1 cellular context compared by ENCODE assay signal in genomic region chr2:172431428-172431827, GRCh38.
TF ChIP-seq lines count a peak whose summit lies in the region.

No MANE protein-coding gene starts in this region.

TF ChIP-seq in HepG2, 621 proteins besides CTCF, POLR2A, EP300 and RAD21 (continued from another document and continues in another):
- TF ChIP-seq HNF1B (CRISPR knock-in tag; IDR thresholded peaks at IDR 0.05) (no peak), XRCC5 (optimal IDR thresholded peaks at IDR 0.05; ENCODE audit: low read length) (no peak), ZBED4 (CRISPR knock-in tag; IDR thresholded peaks at IDR 0.05; ENCODE audit: borderline replicate concordance) (0 out of 2 replicates have a peak, but pooled peaks have one; percentile 13), ZNF383 (CRISPR knock-in tag; IDR thresholded peaks at IDR 0.05; ENCODE audit: borderline replicate concordance) (no peak), ARID3A (IDR thresholded peaks at IDR 0.05; ENCODE audit: low read depth, low read length) (peak; percentile 15; the same call in 1 of the 2 replicates), THAP11 (CRISPR knock-in tag; IDR thresholded peaks at IDR 0.05) (no peak), RERE (CRISPR knock-in tag; IDR thresholded peaks at IDR 0.05; ENCODE audit: low read depth) (no peak), U2AF2 (IDR thresholded peaks at IDR 0.05; ENCODE audit: low read depth, low read length) (no peak), ZNF530 (CRISPR knock-in tag; IDR thresholded peaks at IDR 0.05; ENCODE audit: low read depth) (no peak), SMYD3 (CRISPR knock-in tag; IDR thresholded peaks at IDR 0.05) (no peak), HNF4A (CRISPR knock-in tag; IDR thresholded peaks at IDR 0.05) (peak; percentile 33; the same call in 1 of the 2 replicates), SMARCE1 (IDR thresholded peaks at IDR 0.05; ENCODE audit: borderline replicate concordance) (no peak), ZNF567 (CRISPR knock-in tag; IDR thresholded peaks at IDR 0.05; ENCODE audit: borderline replicate concordance) (no peak), ZBTB4 (CRISPR knock-in tag; IDR thresholded peaks at IDR 0.05; ENCODE audit: borderline replicate concordance) (no peak), FOXA1 (IDR thresholded peaks at IDR 0.05) (no peak), FOXA1 (CRISPR knock-in tag; IDR thresholded peaks at IDR 0.05) (peak; percentile 31; the same call in 1 of the 2 replicates), SIN3B (IDR thresholded peaks at IDR 0.05; ENCODE audit: low read length) (no peak)
- TF ChIP-seq, protein P1, sequence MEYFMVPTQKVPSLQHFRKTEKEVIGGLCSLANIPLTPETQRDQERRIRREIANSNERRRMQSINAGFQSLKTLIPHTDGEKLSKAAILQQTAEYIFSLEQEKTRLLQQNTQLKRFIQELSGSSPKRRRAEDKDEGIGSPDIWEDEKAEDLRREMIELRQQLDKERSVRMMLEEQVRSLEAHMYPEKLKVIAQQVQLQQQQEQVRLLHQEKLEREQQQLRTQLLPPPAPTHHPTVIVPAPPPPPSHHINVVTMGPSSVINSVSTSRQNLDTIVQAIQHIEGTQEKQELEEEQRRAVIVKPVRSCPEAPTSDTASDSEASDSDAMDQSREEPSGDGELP (IDR thresholded peaks at IDR 0.05; ENCODE audit: borderline replicate concordance, low read depth) = 0 out of 2 replicates have a peak, but pooled peaks have one; percentile 25
- TF ChIP-seq, protein P2, sequence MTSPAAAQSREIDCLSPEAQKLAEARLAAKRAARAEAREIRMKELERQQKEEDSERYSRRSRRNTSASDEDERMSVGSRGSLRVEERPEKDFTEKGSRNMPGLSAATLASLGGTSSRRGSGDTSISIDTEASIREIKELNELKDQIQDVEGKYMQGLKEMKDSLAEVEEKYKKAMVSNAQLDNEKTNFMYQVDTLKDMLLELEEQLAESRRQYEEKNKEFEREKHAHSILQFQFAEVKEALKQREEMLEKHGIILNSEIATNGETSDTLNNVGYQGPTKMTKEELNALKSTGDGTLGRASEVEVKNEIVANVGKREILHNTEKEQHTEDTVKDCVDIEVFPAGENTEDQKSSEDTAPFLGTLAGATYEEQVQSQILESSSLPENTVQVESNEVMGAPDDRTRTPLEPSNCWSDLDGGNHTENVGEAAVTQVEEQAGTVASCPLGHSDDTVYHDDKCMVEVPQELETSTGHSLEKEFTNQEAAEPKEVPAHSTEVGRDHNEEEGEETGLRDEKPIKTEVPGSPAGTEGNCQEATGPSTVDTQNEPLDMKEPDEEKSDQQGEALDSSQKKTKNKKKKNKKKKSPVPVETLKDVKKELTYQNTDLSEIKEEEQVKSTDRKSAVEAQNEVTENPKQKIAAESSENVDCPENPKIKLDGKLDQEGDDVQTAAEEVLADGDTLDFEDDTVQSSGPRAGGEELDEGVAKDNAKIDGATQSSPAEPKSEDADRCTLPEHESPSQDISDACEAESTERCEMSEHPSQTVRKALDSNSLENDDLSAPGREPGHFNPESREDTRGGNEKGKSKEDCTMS (CRISPR knock-in tag; conservative IDR thresholded peaks at IDR 0.05) = no peak
- TF ChIP-seq, protein P3, sequence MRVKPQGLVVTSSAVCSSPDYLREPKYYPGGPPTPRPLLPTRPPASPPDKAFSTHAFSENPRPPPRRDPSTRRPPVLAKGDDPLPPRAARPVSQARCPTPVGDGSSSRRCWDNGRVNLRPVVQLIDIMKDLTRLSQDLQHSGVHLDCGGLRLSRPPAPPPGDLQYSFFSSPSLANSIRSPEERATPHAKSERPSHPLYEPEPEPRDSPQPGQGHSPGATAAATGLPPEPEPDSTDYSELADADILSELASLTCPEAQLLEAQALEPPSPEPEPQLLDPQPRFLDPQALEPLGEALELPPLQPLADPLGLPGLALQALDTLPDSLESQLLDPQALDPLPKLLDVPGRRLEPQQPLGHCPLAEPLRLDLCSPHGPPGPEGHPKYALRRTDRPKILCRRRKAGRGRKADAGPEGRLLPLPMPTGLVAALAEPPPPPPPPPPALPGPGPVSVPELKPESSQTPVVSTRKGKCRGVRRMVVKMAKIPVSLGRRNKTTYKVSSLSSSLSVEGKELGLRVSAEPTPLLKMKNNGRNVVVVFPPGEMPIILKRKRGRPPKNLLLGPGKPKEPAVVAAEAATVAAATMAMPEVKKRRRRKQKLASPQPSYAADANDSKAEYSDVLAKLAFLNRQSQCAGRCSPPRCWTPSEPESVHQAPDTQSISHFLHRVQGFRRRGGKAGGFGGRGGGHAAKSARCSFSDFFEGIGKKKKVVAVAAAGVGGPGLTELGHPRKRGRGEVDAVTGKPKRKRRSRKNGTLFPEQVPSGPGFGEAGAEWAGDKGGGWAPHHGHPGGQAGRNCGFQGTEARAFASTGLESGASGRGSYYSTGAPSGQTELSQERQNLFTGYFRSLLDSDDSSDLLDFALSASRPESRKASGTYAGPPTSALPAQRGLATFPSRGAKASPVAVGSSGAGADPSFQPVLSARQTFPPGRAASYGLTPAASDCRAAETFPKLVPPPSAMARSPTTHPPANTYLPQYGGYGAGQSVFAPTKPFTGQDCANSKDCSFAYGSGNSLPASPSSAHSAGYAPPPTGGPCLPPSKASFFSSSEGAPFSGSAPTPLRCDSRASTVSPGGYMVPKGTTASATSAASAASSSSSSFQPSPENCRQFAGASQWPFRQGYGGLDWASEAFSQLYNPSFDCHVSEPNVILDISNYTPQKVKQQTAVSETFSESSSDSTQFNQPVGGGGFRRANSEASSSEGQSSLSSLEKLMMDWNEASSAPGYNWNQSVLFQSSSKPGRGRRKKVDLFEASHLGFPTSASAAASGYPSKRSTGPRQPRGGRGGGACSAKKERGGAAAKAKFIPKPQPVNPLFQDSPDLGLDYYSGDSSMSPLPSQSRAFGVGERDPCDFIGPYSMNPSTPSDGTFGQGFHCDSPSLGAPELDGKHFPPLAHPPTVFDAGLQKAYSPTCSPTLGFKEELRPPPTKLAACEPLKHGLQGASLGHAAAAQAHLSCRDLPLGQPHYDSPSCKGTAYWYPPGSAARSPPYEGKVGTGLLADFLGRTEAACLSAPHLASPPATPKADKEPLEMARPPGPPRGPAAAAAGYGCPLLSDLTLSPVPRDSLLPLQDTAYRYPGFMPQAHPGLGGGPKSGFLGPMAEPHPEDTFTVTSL (CRISPR knock-in tag; IDR thresholded peaks at IDR 0.05; ENCODE audit: borderline replicate concordance) = peak; percentile 42; the same call in 1 of the 2 replicates
